Comparison of ENCODE assay signal across 18 cellular contexts in genomic region chr16:50288920-50289319, GRCh38. TPM values are rescaled to one million over a fixed set of nuclear protein-coding genes. Genes with fewer than 3 reads are reported as not detected.
DNase-seq lines count a peak whose midpoint lies in the region; ATAC-seq and TF ChIP-seq lines count a peak whose summit lies in the region.
"Had no signal": no experiment of that assay in that cellular context is flagged by ENCODE, and none has a peak within 500 bp of the region (broad histone marks: within the 10 kb centered on the region; RNA-seq: fewer than 3 reads in every experiment).

No MANE protein-coding gene starts in this region.

- TF ChIP-seq CTCF in psoas muscle (IDR thresholded peaks at IDR 0.05): no peak

- no peak for DNase-seq in activated CD8-positive, alpha-beta memory T cell treated with anti-CD3 and anti-CD28 coated beads, Interleukin-2, amount 10 ng/mL, durations not matched to agents 7 days and 5 days
- no peak for DNase-seq in activated CD8-positive, alpha-beta memory T cell treated with anti-CD3 and anti-CD28 coated beads, Interleukin-2, amount 50 U/mL, for 4 hours
- DNase-seq in CD4-positive, CD25-positive, alpha-beta regulatory T cell: no peak
- no peak for DNase-seq in T-helper 17 cell
- DNase-seq in naive thymus-derived CD8-positive, alpha-beta T cell: no peak
- no peak for DNase-seq in psoas muscle
- DNase-seq: DMS79 treated with DMSO at 0.1 percent for 48 hours, GM23248, MG63, NCI-H1092 treated with DMSO at 0.1 percent for 48 hours, NCI-H1694, NCI-H2107, NCI-H345, NCI-H526 treated with DMSO at 0.1 percent for 48 hours had no signal

- no peaks in the 10 kb centered on the region for H3K9me3 ChIP-seq in CD4-positive, CD25-positive, alpha-beta regulatory T cell (ENCODE audit: control insufficient read depth in 2 of 2, low read length in 2 of 2)
- H3K9me3 ChIP-seq in T-helper 17 cell (ENCODE audit: control insufficient read depth, low read length, poor library complexity, severe bottlenecking) (no peaks in the 10 kb centered on the region), psoas muscle (no peaks in the 10 kb centered on the region)
- H3K9me3 ChIP-seq: MG63 had no signal

- ATAC-seq in activated CD8-positive, alpha-beta memory T cell treated with anti-CD3 and anti-CD28 coated beads, Interleukin-2, amount 10 ng/mL, durations not matched to agents 7 days and 5 days: no peak
- ATAC-seq in CD4-positive, CD25-positive, alpha-beta regulatory T cell (ENCODE audit: low read depth in 2 of 2): no peak
- ATAC-seq in T-helper 17 cell: no peak
- no peak for ATAC-seq in naive thymus-derived CD8-positive, alpha-beta T cell
- no peak for ATAC-seq in psoas muscle
- ATAC-seq in HG02973 (IDR thresholded peaks at IDR 0.05; ENCODE audit: unreplicated experiment): no peak
- no peak for ATAC-seq in GM18858 (IDR thresholded peaks at IDR 0.05; ENCODE audit: unreplicated experiment)

- no peaks in the 10 kb centered on the region for H3K27me3 Mint-ChIP-seq in activated CD8-positive, alpha-beta memory T cell treated with anti-CD3 and anti-CD28 coated beads, Interleukin-2, amount 10 ng/mL, durations not matched to agents 7 days and 5 days
- no peaks in the 10 kb centered on the region for H3K27me3 Mint-ChIP-seq in CD4-positive, CD25-positive, alpha-beta regulatory T cell
- no peaks in the 10 kb centered on the region for H3K27me3 Mint-ChIP-seq in T-helper 17 cell
- H3K27me3 Mint-ChIP-seq in naive thymus-derived CD8-positive, alpha-beta T cell: no peaks in the 10 kb centered on the region

- no peak overlapping the region for H3K4me3 Mint-ChIP-seq in activated CD8-positive, alpha-beta memory T cell treated with anti-CD3 and anti-CD28 coated beads, Interleukin-2, amount 10 ng/mL, durations not matched to agents 7 days and 5 days
- H3K4me3 Mint-ChIP-seq in CD4-positive, CD25-positive, alpha-beta regulatory T cell: peak overlapping the region in 1 of 4 donors; percentile 54
- no peak overlapping the region for H3K4me3 Mint-ChIP-seq in T-helper 17 cell
- H3K4me3 Mint-ChIP-seq in naive thymus-derived CD8-positive, alpha-beta T cell: peak overlapping the region in 2 of 10 donors; percentile 34 to 66

- H3K27ac Mint-ChIP-seq in activated CD8-positive, alpha-beta memory T cell treated with anti-CD3 and anti-CD28 coated beads, Interleukin-2, amount 10 ng/mL, durations not matched to agents 7 days and 5 days: peak overlapping the region; percentile 40
- peak overlapping the region; percentile 47 to 81 (median 75) for H3K27ac Mint-ChIP-seq in CD4-positive, CD25-positive, alpha-beta regulatory T cell
- H3K27ac Mint-ChIP-seq in T-helper 17 cell: peak overlapping the region; percentile 87
- peak overlapping the region in 7 of 10 donors; percentile 51 to 85 (median 67) for H3K27ac Mint-ChIP-seq in naive thymus-derived CD8-positive, alpha-beta T cell

- H3K4me3 ChIP-seq in CD4-positive, CD25-positive, alpha-beta regulatory T cell (ENCODE audit: low read depth, low read length): no peak overlapping the region
- no peak overlapping the region for H3K4me3 ChIP-seq in psoas muscle
- H3K4me3 ChIP-seq: GM23248, MG63 had no signal

- H3K4me1 ChIP-seq in CD4-positive, CD25-positive, alpha-beta regulatory T cell (ENCODE audit: control insufficient read depth, insufficient read depth, low read length, poor library complexity, severe bottlenecking): peaks cover 30% of the 10 kb centered on the region
- no peaks in the 10 kb centered on the region for H3K4me1 ChIP-seq in psoas muscle

- intact Hi-C loops in psoas muscle (cut with DNase I): no loop called here

- POLR2A ChIA-PET in naive thymus-derived CD8-positive, alpha-beta T cell (lab: Charles Lee): interaction anchor here (14.9 kb wide), 1 partner anchor 20 kb away, joined by 238 read pairs; the partner anchor contains the start of gene ADCY7

- peaks cover 26% of the 10 kb centered on the region for H3K4me1 Mint-ChIP-seq in activated CD8-positive, alpha-beta memory T cell treated with anti-CD3 and anti-CD28 coated beads, Interleukin-2, amount 10 ng/mL, durations not matched to agents 7 days and 5 days
- peaks cover 0 to 41% (median 16%) of the 10 kb centered on the region in 4 donors for H3K4me1 Mint-ChIP-seq in CD4-positive, CD25-positive, alpha-beta regulatory T cell
- peaks cover 23% of the 10 kb centered on the region for H3K4me1 Mint-ChIP-seq in T-helper 17 cell
- peaks cover 26 to 60% (median 43%) of the 10 kb centered on the region in 4 donors for H3K4me1 Mint-ChIP-seq in naive thymus-derived CD8-positive, alpha-beta T cell

- no peaks in the 10 kb centered on the region for H3K27me3 ChIP-seq in CD4-positive, CD25-positive, alpha-beta regulatory T cell (ENCODE audit: control insufficient read depth, insufficient read depth, low read length)
- no peaks in the 10 kb centered on the region for H3K27me3 ChIP-seq in psoas muscle (ENCODE audit: insufficient read depth in 3 of 3, low read length in 2 of 3)
- H3K27me3 ChIP-seq: MG63 had no signal

- H3K36me3 ChIP-seq in CD4-positive, CD25-positive, alpha-beta regulatory T cell (ENCODE audit: control insufficient read depth, insufficient read depth, low read length): peaks cover 68% of the 10 kb centered on the region
- H3K36me3 ChIP-seq in psoas muscle (ENCODE audit: insufficient read depth in 1 of 2, low read depth in 1 of 2): no peaks in the 10 kb centered on the region
- H3K36me3 ChIP-seq: MG63 had no signal

- WGBS in psoas muscle, 3 donors: 82 to 89% (median 88%) methylated on average over 3 of the region's 3 CpGs

- peaks cover 46% of the 10 kb centered on the region for H3K36me3 Mint-ChIP-seq in activated CD8-positive, alpha-beta memory T cell treated with anti-CD3 and anti-CD28 coated beads, Interleukin-2, amount 10 ng/mL, durations not matched to agents 7 days and 5 days
- peaks cover 18% of the 10 kb centered on the region for H3K36me3 Mint-ChIP-seq in CD4-positive, CD25-positive, alpha-beta regulatory T cell
- H3K36me3 Mint-ChIP-seq in T-helper 17 cell (ENCODE audit: low read depth): peaks cover 4% of the 10 kb centered on the region
- peaks cover 0 to 69% (median 15%) of the 10 kb centered on the region in 3 donors for H3K36me3 Mint-ChIP-seq in naive thymus-derived CD8-positive, alpha-beta T cell

- H3K9me3 Mint-ChIP-seq in activated CD8-positive, alpha-beta memory T cell treated with anti-CD3 and anti-CD28 coated beads, Interleukin-2, amount 10 ng/mL, durations not matched to agents 7 days and 5 days (ENCODE audit: low read depth): no peaks in the 10 kb centered on the region
- H3K9me3 Mint-ChIP-seq in CD4-positive, CD25-positive, alpha-beta regulatory T cell: peaks cover 0 to 1% (median 0%) of the 10 kb centered on the region in 7 donors
- no peaks in the 10 kb centered on the region for H3K9me3 Mint-ChIP-seq in naive thymus-derived CD8-positive, alpha-beta T cell

- H3K27ac ChIP-seq in CD4-positive, CD25-positive, alpha-beta regulatory T cell (ENCODE audit: insufficient read depth, low read length, poor library complexity, severe bottlenecking): no peak overlapping the region
- H3K27ac ChIP-seq in psoas muscle: no peak overlapping the region
- H3K27ac ChIP-seq: C4-2B, GM23248, KMS-11 had no signal

- CTCF ChIA-PET in activated CD8-positive, alpha-beta memory T cell treated with anti-CD3 and anti-CD28 coated beads, Interleukin-2, amount 10 ng/mL, durations not matched to agents 7 days and 5 days (lab: Charles Lee): no interaction called here

RNA-seq across cellular contexts. Expression of gene ADCY7, which starts 22.6 kb away (rescaled TPM):
- total RNA-seq in activated CD8-positive, alpha-beta memory T cell treated with anti-CD3 and anti-CD28 coated beads, Interleukin-2, amount 10 ng/mL, durations not matched to agents 7 days and 5 days: 100 to 1,000 TPM; 131 to 232 TPM
- total RNA-seq in CD4-positive, CD25-positive, alpha-beta regulatory T cell: 233 TPM
- 10 to 100 TPM; 33.1 to 52.3 (median 46.6) TPM for polyA plus RNA-seq in CD4-positive, CD25-positive, alpha-beta regulatory T cell
- 100 to 1,000 TPM; 187 to 203 TPM for total RNA-seq in T-helper 17 cell
- total RNA-seq in naive thymus-derived CD8-positive, alpha-beta T cell: 100 to 1,000 TPM; 133 to 135 TPM
- polyA plus RNA-seq in naive thymus-derived CD8-positive, alpha-beta T cell: 10 to 100 TPM; 60.1 to 72.8 (median 64.6) TPM
- total RNA-seq in psoas muscle: 1 to 10 TPM; 3.1 to 5.5 (median 4.2) TPM
- 1 to 10 TPM in 2 of 3 donors, under 1 TPM in 1; 0.34 to 1.5 (median 1.1) TPM for polyA plus RNA-seq in psoas muscle

Comparison
In these comparisons a context has a peak if more than half of its experiments do, and no peak if none do; other contexts are left out.
1. RNA of gene ADCY7, which starts 22.6 kb away (total RNA-seq): 233 TPM in CD4-positive, CD25-positive, alpha-beta regulatory T cell (single experiment), 131 to 232 TPM in activated CD8-positive, alpha-beta memory T cell treated with anti-CD3 and anti-CD28 coated beads, Interleukin-2, amount 10 ng/mL, durations not matched to agents 7 days and 5 days, 187 to 203 TPM in T-helper 17 cell and 133 to 135 TPM in naive thymus-derived CD8-positive, alpha-beta T cell; 3.1 to 5.5 TPM in psoas muscle; every median in the first group is over 10 times any median in the second.
2. Peak in every context shown above with its lines, with median percentiles within 50 percentile points of each other: H3K27ac Mint-ChIP-seq.